13 cellular contexts compared by ENCODE assay signal in genomic region chr5:57598756-57599155, GRCh38.
A peak's percentile ranks its signal among the peaks of the same experiment; 100 is the strongest.
DNase-seq lines count a peak whose midpoint lies in the region; ATAC-seq and TF ChIP-seq lines count a peak whose summit lies in the region.
"Had no signal": no experiment of that assay in that cellular context is flagged by ENCODE, and none has a peak within 500 bp of the region (broad histone marks: within the 10 kb centered on the region; RNA-seq: fewer than 3 reads in every experiment).

No MANE protein-coding gene starts in this region.

- H4K8ac ChIP-seq in IMR-90 (ENCODE audit: low read depth in 2 of 2, low read length in 2 of 2) = peak overlapping the region in 1 of 2 experiments; percentile 60; a peak in 3 of 4 replicates

- H3K9me3 ChIP-seq in IMR-90 (ENCODE audit: control insufficient read depth, insufficient read depth, low read length) = no peaks in the 10 kb centered on the region
- H3K9me3 ChIP-seq: pancreas had no signal

- no peak overlapping the region; the same call in 1 of the 2 replicates for H4K5ac ChIP-seq in IMR-90 (ENCODE audit: low read depth, low read length)

- H3K4me3 ChIP-seq in IMR-90 (ENCODE audit: insufficient read depth, low read depth, low read length) = no peak overlapping the region
- H3K4me3 ChIP-seq in retinal pigment epithelial cell (ENCODE audit: low read length) = no peak overlapping the region
- H3K4me3 ChIP-seq: pancreas had no signal

- peak overlapping the region; percentile 39; the same call in 1 of the 2 replicates for H3K4ac ChIP-seq in IMR-90 (ENCODE audit: low read depth, low read length)

- H3K4me3 Mint-ChIP-seq in activated CD4-positive, alpha-beta T cell treated with anti-CD3 and anti-CD28 coated beads for 36 hours = no peak overlapping the region
- H3K4me3 Mint-ChIP-seq in activated CD4-positive, alpha-beta T cell treated with anti-CD3 and anti-CD28 coated beads, Interleukin-2, amount 10 ng/mL, durations not matched to agents 7 days and 5 days = no peak overlapping the region
- H3K4me3 Mint-ChIP-seq in chondrocyte (ENCODE audit: unreplicated experiment) (no peak overlapping the region), type B pancreatic cell (no peak overlapping the region)

- POLR2A ChIA-PET in activated CD4-positive, alpha-beta T cell treated with anti-CD3 and anti-CD28 coated beads for 36 hours (lab: Charles Lee) = interaction anchor here (0.8 kb wide), 1 partner anchor 648 kb away, joined by 4 read pairs; no protein-coding TSS in a partner anchor
- POLR2A ChIA-PET in activated CD4-positive, alpha-beta T cell treated with anti-CD3 and anti-CD28 coated beads, Interleukin-2, amount 10 ng/mL, durations not matched to agents 7 days and 5 days (lab: Charles Lee) = no interaction called here
- POLR2A ChIA-PET in IMR-90 (lab: Charles Lee; ENCODE audit: unreplicated experiment) = no interaction called here

- in situ Hi-C loops in IMR-90 (cut with MboI; ENCODE audit: low sequenced_read_pairs) = no loop called here

- no peaks in the 10 kb centered on the region for H3K36me3 ChIP-seq in IMR-90 (ENCODE audit: control insufficient read depth, insufficient read depth, low read length)
- H3K36me3 ChIP-seq: pancreas had no signal

- TF ChIP-seq POLR2A in IMR-90 (IDR thresholded peaks at IDR 0.05; ENCODE audit: low read depth, low read length) = no peak

- H3K9me3 Mint-ChIP-seq in activated CD4-positive, alpha-beta T cell treated with anti-CD3 and anti-CD28 coated beads for 36 hours (ENCODE audit: low read depth) = no peaks in the 10 kb centered on the region
- no peaks in the 10 kb centered on the region for H3K9me3 Mint-ChIP-seq in activated CD4-positive, alpha-beta T cell treated with anti-CD3 and anti-CD28 coated beads, Interleukin-2, amount 10 ng/mL, durations not matched to agents 7 days and 5 days
- no peaks in the 10 kb centered on the region for H3K9me3 Mint-ChIP-seq in chondrocyte (ENCODE audit: low read depth)
- no peaks in the 10 kb centered on the region for H3K9me3 Mint-ChIP-seq in type B pancreatic cell

- CTCF ChIA-PET in activated CD4-positive, alpha-beta T cell treated with anti-CD3 and anti-CD28 coated beads for 36 hours (lab: Charles Lee) = interaction anchor here (0.6 to 1.3 kb wide), 3 partner anchors 100 to 862 kb away, joined by 3 to 6 read pairs (median 3); no protein-coding TSS in a partner anchor
- CTCF ChIA-PET in activated CD4-positive, alpha-beta T cell treated with anti-CD3 and anti-CD28 coated beads, Interleukin-2, amount 10 ng/mL, durations not matched to agents 7 days and 5 days (lab: Charles Lee) = no interaction called here
- CTCF ChIA-PET in IMR-90 (lab: Yijun Ruan, JAX) = interaction anchor here (0.6 kb wide), 1 partner anchor 737 kb away, joined by 3 read pairs; no protein-coding TSS in a partner anchor

- no peaks in the 10 kb centered on the region for H3K36me3 Mint-ChIP-seq in activated CD4-positive, alpha-beta T cell treated with anti-CD3 and anti-CD28 coated beads for 36 hours (ENCODE audit: low read depth)
- H3K36me3 Mint-ChIP-seq in activated CD4-positive, alpha-beta T cell treated with anti-CD3 and anti-CD28 coated beads, Interleukin-2, amount 10 ng/mL, durations not matched to agents 7 days and 5 days (ENCODE audit: low read depth) = no peaks in the 10 kb centered on the region
- H3K36me3 Mint-ChIP-seq in chondrocyte (ENCODE audit: low read depth) (no peaks in the 10 kb centered on the region), type B pancreatic cell (no peaks in the 10 kb centered on the region)

- no TSS peak for BruUV-seq in IMR-90 (replicated peaks; lab: Mats Ljungman, UMichigan)

- no peak overlapping the region for H3K56ac ChIP-seq in IMR-90 (ENCODE audit: extremely low read depth, insufficient read depth, low read length)

- H3K27me3 ChIP-seq in IMR-90 (ENCODE audit: control insufficient read depth, insufficient read depth, low read length) = no peaks in the 10 kb centered on the region
- H3K27me3 ChIP-seq: pancreas had no signal

- peak overlapping the region; percentile 19; the same call in 1 of the 2 replicates for H3K9ac ChIP-seq in IMR-90 (ENCODE audit: low read depth, low read length)

- peaks cover 21% of the 10 kb centered on the region for H3K4me1 Mint-ChIP-seq in activated CD4-positive, alpha-beta T cell treated with anti-CD3 and anti-CD28 coated beads for 36 hours
- H3K4me1 Mint-ChIP-seq in activated CD4-positive, alpha-beta T cell treated with anti-CD3 and anti-CD28 coated beads, Interleukin-2, amount 10 ng/mL, durations not matched to agents 7 days and 5 days = peaks cover 5% of the 10 kb centered on the region
- H3K4me1 Mint-ChIP-seq in chondrocyte (ENCODE audit: low read depth) = no peaks in the 10 kb centered on the region
- peaks cover 36% of the 10 kb centered on the region for H3K4me1 Mint-ChIP-seq in type B pancreatic cell (ENCODE audit: unreplicated experiment)

- ATAC-seq in activated CD4-positive, alpha-beta T cell treated with anti-CD3 and anti-CD28 coated beads for 36 hours = peak; percentile 95
- ATAC-seq in IMR-90 (ENCODE audit: low read depth) (peak; percentile 99), GM19324 (IDR thresholded peaks at IDR 0.05; ENCODE audit: low FRiP score, unreplicated experiment) (no peak), esophagus mucosa (no peak)
- ATAC-seq: pancreas had no signal

- dilution Hi-C loops in IMR-90 (cut with HindIII; ENCODE audit: low sequenced_read_pairs, unreplicated experiment) = no loop called here

- H3K9me1 ChIP-seq in IMR-90 (ENCODE audit: insufficient read depth, low read length) = no peaks in the 10 kb centered on the region

- DNase-seq in activated CD4-positive, alpha-beta T cell treated with anti-CD3 and anti-CD28 coated beads for 36 hours = peak; percentile 67
- no peak for DNase-seq in activated CD4-positive, alpha-beta T cell treated with anti-CD3 and anti-CD28 coated beads, Interleukin-2, amount 10 ng/mL, durations not matched to agents 7 days and 5 days
- DNase-seq in IMR-90 (peak; percentile 94), chondrocyte (ENCODE audit: low spot score) (no peak), retinal pigment epithelial cell (ENCODE audit: low read depth) (peak; percentile 68), type B pancreatic cell (ENCODE audit: extremely low spot score, unreplicated experiment) (no peak)
- DNase-seq: NCI-H187 treated with DMSO at 0.1 percent for 48 hours; pancreas; SIG-M5; stimulated activated CD8-positive, alpha-beta memory T cell treated with anti-CD3 and anti-CD28 coated beads, Interleukin-4, amount 100 ng/mL, for 48 hours had no signal

- H2BK15ac ChIP-seq in IMR-90 (ENCODE audit: low read depth, low read length) = no peak overlapping the region

- no peak overlapping the region for H3K18ac ChIP-seq in IMR-90 (ENCODE audit: low read depth, low read length)

- 0 out of 2 replicates have a peak overlapping the region, but pooled peaks have one; percentile 26 for H3K27ac ChIP-seq in IMR-90 (ENCODE audit: insufficient read depth, low read length)
- H3K27ac ChIP-seq: 22Rv1, pancreas had no signal

- no peak overlapping the region for H2AK5ac ChIP-seq in IMR-90 (ENCODE audit: low read depth, low read length)

- H4K91ac ChIP-seq in IMR-90 (ENCODE audit: insufficient read depth, low read depth, low read length) = peak overlapping the region; percentile 33; the same call in 1 of the 2 replicates

- no peaks in the 10 kb centered on the region for H4K20me1 ChIP-seq in IMR-90 (ENCODE audit: insufficient read depth, low read length)

- TF ChIP-seq RAD21 in IMR-90 (IDR thresholded peaks at IDR 0.05; ENCODE audit: low read length) = no peak

- H3K27me3 Mint-ChIP-seq in activated CD4-positive, alpha-beta T cell treated with anti-CD3 and anti-CD28 coated beads for 36 hours = peaks cover 12% of the 10 kb centered on the region
- H3K27me3 Mint-ChIP-seq in activated CD4-positive, alpha-beta T cell treated with anti-CD3 and anti-CD28 coated beads, Interleukin-2, amount 10 ng/mL, durations not matched to agents 7 days and 5 days = peaks cover 3% of the 10 kb centered on the region
- H3K27me3 Mint-ChIP-seq in chondrocyte (ENCODE audit: low read depth) (peaks cover 1% of the 10 kb centered on the region), type B pancreatic cell (peaks cover 9% of the 10 kb centered on the region)

- no peak overlapping the region for H2BK5ac ChIP-seq in IMR-90 (ENCODE audit: low read depth, low read length, poor library complexity, severe bottlenecking)

- intact Hi-C loops in activated CD4-positive, alpha-beta T cell treated with anti-CD3 and anti-CD28 coated beads for 36 hours (cut with DNase I, micrococcal nuclease) = loop anchor here in 1 of 2 experiments (1.0 to 5.0 kb wide), 3 partner anchors 174 to 300 kb away; no protein-coding TSS in a partner anchor
- intact Hi-C loops in IMR-90 (cut with micrococcal nuclease) = no loop called here

- TF ChIP-seq CTCF in IMR-90 (conservative IDR thresholded peaks at IDR 0.05; ENCODE audit: low read depth, low read length) (no peak), chondrocyte (IDR thresholded peaks at IDR 0.05) (no peak), retinal pigment epithelial cell (conservative IDR thresholded peaks at IDR 0.05; ENCODE audit: low read depth, low read length) (no peak), type B pancreatic cell (conservative IDR thresholded peaks at IDR 0.05) (no peak)

- H2AK9ac ChIP-seq in IMR-90 (replicated peaks; ENCODE audit: low read depth, low read length, poor library complexity) = no peak overlapping the region

- H3K4me2 ChIP-seq in IMR-90 (ENCODE audit: low read depth, low read length) = no peak overlapping the region

- H3K23ac ChIP-seq in IMR-90 (ENCODE audit: low read depth, low read length) = no peak overlapping the region

- peak overlapping the region; percentile 46 for H3K14ac ChIP-seq in IMR-90 (replicated peaks; ENCODE audit: low read depth, low read length)

- no peak overlapping the region for H3K27ac Mint-ChIP-seq in activated CD4-positive, alpha-beta T cell treated with anti-CD3 and anti-CD28 coated beads for 36 hours
- H3K27ac Mint-ChIP-seq in activated CD4-positive, alpha-beta T cell treated with anti-CD3 and anti-CD28 coated beads, Interleukin-2, amount 10 ng/mL, durations not matched to agents 7 days and 5 days = no peak overlapping the region
- peak overlapping the region; percentile 27 for H3K27ac Mint-ChIP-seq in chondrocyte (ENCODE audit: unreplicated experiment)
- no peak overlapping the region for H3K27ac Mint-ChIP-seq in type B pancreatic cell

- WGBS in IMR-90 (ENCODE audit: extremely low coverage in 2 of 2, insufficient read length in 1 of 2), 2 experiments = 29 to 100% methylated on average over 1 of the region's 3 CpGs

- no peaks in the 10 kb centered on the region for H3K4me1 ChIP-seq in IMR-90 (ENCODE audit: control insufficient read depth, insufficient read depth, low read length)
- H3K4me1 ChIP-seq: pancreas had no signal

- H3K79me1 ChIP-seq in IMR-90 (ENCODE audit: low read depth in 1 of 2, low read length in 2 of 2) = no peaks in the 10 kb centered on the region

- H2BK120ac ChIP-seq in IMR-90 (ENCODE audit: low read depth, low read length) = peak overlapping the region; percentile 50; the same call in 1 of the 2 replicates

- peak overlapping the region; percentile 52; the same call in 1 of the 2 replicates for H2BK20ac ChIP-seq in IMR-90 (ENCODE audit: low read depth, low read length)

- peak overlapping the region; percentile 52 for H2AFZ ChIP-seq in IMR-90 (replicated peaks; ENCODE audit: low read length, poor library complexity)

TF ChIP-seq in IMR-90, 13 proteins besides CTCF, POLR2A, EP300 and RAD21 (continues in another document):
- TF ChIP-seq BHLHE40 (IDR thresholded peaks at IDR 0.05; ENCODE audit: low read depth, low read length) = no peak
- TF ChIP-seq MAZ (IDR thresholded peaks at IDR 0.05; ENCODE audit: borderline replicate concordance, low read depth, low read length) = no peak

Comparison
In these comparisons a context has a peak if more than half of its experiments do, and no peak if none do; other contexts are left out.
1. DNase-seq: peak in activated CD4-positive, alpha-beta T cell treated with anti-CD3 and anti-CD28 coated beads for 36 hours (single experiment), IMR-90 (single experiment) and retinal pigment epithelial cell (single experiment); none in activated CD4-positive, alpha-beta T cell treated with anti-CD3 and anti-CD28 coated beads, Interleukin-2, amount 10 ng/mL, durations not matched to agents 7 days and 5 days (single experiment), chondrocyte (single experiment) and type B pancreatic cell (single experiment).
2. ATAC-seq: peak in activated CD4-positive, alpha-beta T cell treated with anti-CD3 and anti-CD28 coated beads for 36 hours (single experiment) and IMR-90 (single experiment); none in GM19324 (single experiment) and esophagus mucosa (single experiment).